In genomic region chr7:11605749-11606148, GRCh38 we compare ENCODE assay signal across 25 cellular contexts.
"Had no signal": no experiment of that assay in that cellular context is flagged by ENCODE, and none has a peak within 500 bp of the region (broad histone marks: within the 10 kb centered on the region; RNA-seq: fewer than 3 reads in every experiment).

No MANE protein-coding gene starts in this region.

- DNase-seq: activated CD4-positive, alpha-beta T cell treated with anti-CD3 and anti-CD28 coated beads for 48 hours; activated CD4-positive, alpha-beta T cell treated with anti-CD3 and anti-CD28 coated beads, Interleukin-2, amount 50 U/mL, for 48 hours; activated CD8-positive, alpha-beta memory T cell treated with anti-CD3 and anti-CD28 coated beads for 24 hours; activated effector memory CD4-positive, alpha-beta T cell treated with Interleukin-2 at 50 U/mL for 16 hours; activated naive CD4-positive, alpha-beta T cell treated with Interleukin-2 at 50 U/mL for 16 hours; anterior cingulate cortex; body of pancreas; cerebellar nuclear complex; colonic mucosa; effector memory CD8-positive, alpha-beta T cell; kidney glomerular epithelial cell; mammary epithelial cell; naive B cell; nephron progenitor cell; spleen; stimulated activated naive CD4-positive, alpha-beta T cell treated with Interleukin-2 at 50 U/mL for 16 hours; T-helper 17 cell; T1000; WERI-Rb-1 had no signal

- H3K27ac ChIP-seq: body of pancreas, colonic mucosa, neutrophil, WERI-Rb-1 had no signal

- H3K27me3 ChIP-seq: body of pancreas, colonic mucosa, neutrophil, spleen, tibial nerve had no signal

- ATAC-seq: activated CD4-positive, CD25-positive, alpha-beta regulatory T cell treated with anti-CD3 and anti-CD28 coated beads, Interleukin-2, amount 50 U/mL, for 24 hours; body of pancreas; effector memory CD8-positive, alpha-beta T cell; esophagus mucosa; left lobe of liver; SK-N-SH treated with all-trans-retinoic acid at 6 μM for 48 hours; T-helper 17 cell had no signal

- H3K4me3 ChIP-seq: body of pancreas, colonic mucosa, spleen, tibial nerve had no signal

- H3K36me3 ChIP-seq: colonic mucosa, neutrophil, spleen, tibial nerve, WERI-Rb-1 had no signal

- H3K4me1 ChIP-seq: body of pancreas, colonic mucosa, spleen had no signal

- H3K9me3 ChIP-seq: body of pancreas, colonic mucosa, neutrophil, tibial nerve had no signal
